Comparison of ENCODE assay signal across 1 cellular context in genomic region chr22:49964493-49965290, GRCh38.
TF ChIP-seq lines count a peak whose summit lies in the region.

No MANE protein-coding gene starts in this region.

TF ChIP-seq in K562, 482 proteins besides CTCF, POLR2A, EP300 and RAD21:
- TF ChIP-seq FIP1L1 (IDR thresholded peaks at IDR 0.05; ENCODE audit: low read depth, low read length, poor library complexity, severe bottlenecking) (no peak), TAF7 (tag; IDR thresholded peaks at IDR 0.05) (no peak), SUPT5H (IDR thresholded peaks at IDR 0.05) (peak; percentile 17; the same call in 1 of the 2 replicates), CBX1 (IDR thresholded peaks at IDR 0.05; ENCODE audit: low read depth) (0 out of 2 replicates have a peak, but pooled peaks have one; percentile 12), RBFOX2 (IDR thresholded peaks at IDR 0.05; ENCODE audit: low read depth, low read length) (peak; percentile 62), SPI1 (IDR thresholded peaks at IDR 0.05; ENCODE audit: borderline replicate concordance, low read depth, low read length) (no peak)
- TF ChIP-seq, protein P1, sequence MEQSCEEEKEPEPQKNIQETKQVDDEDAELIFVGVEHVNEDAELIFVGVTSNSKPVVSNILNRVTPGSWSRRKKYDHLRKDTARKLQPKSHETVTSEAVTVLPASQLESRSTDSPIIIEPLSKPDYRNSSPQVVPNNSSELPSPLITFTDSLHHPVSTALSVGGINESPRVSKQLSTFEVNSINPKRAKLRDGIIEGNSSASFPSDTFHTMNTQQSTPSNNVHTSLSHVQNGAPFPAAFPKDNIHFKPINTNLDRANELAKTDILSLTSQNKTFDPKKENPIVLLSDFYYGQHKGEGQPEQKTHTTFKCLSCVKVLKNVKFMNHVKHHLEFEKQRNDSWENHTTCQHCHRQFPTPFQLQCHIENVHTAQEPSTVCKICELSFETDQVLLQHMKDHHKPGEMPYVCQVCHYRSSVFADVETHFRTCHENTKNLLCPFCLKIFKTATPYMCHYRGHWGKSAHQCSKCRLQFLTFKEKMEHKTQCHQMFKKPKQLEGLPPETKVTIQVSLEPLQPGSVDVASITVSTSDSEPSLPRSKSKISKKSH (CRISPR knock-in tag; IDR thresholded peaks at IDR 0.05) = no peak
